In genomic region chr1:25875154-25875855, GRCh38 we compare ENCODE assay signal across 1 cellular context.
TF ChIP-seq lines count a peak whose summit lies in the region.

Gene PAQR7, minus strand, starts transcription at chr1:25875708. Its CDS starts 11,869 bp downstream, at chr1:25863839.

TF ChIP-seq in HepG2, 621 proteins besides CTCF, POLR2A, EP300 and RAD21 (continued from another document and continues in another):
- no peak for TF ChIP-seq DBP (CRISPR knock-in tag; IDR thresholded peaks at IDR 0.05; ENCODE audit: not compliant biosample characterization)
- TF ChIP-seq PBX2 (CRISPR knock-in tag; IDR thresholded peaks at IDR 0.05), result no peak
- peak; percentile 87; the same call in 1 of the 2 replicates for TF ChIP-seq CHCHD3 (CRISPR knock-in tag; IDR thresholded peaks at IDR 0.05)
- peak; percentile 96; the same call in 1 of the 2 replicates for TF ChIP-seq ZNF446 (CRISPR knock-in tag; IDR thresholded peaks at IDR 0.05)
- TF ChIP-seq E2F2 (CRISPR knock-in tag; IDR thresholded peaks at IDR 0.05; ENCODE audit: borderline replicate concordance), result no peak
- TF ChIP-seq RFX5 (IDR thresholded peaks at IDR 0.05; ENCODE audit: low read depth, low read length), result no peak
- no peak for TF ChIP-seq ZNF850 (CRISPR knock-in tag; conservative IDR thresholded peaks at IDR 0.05)
- TF ChIP-seq ZNF280D (CRISPR knock-in tag; IDR thresholded peaks at IDR 0.05), result no peak
- peak; percentile 75 for TF ChIP-seq MLX (CRISPR knock-in tag; IDR thresholded peaks at IDR 0.05)
- TF ChIP-seq ZNF484 (CRISPR knock-in tag; IDR thresholded peaks at IDR 0.05; ENCODE audit: borderline replicate concordance, low read depth), result no peak; the same call in 1 of the 2 replicates
- TF ChIP-seq MEIS2 (CRISPR knock-in tag; IDR thresholded peaks at IDR 0.05), result no peak
- peak; percentile 98 for TF ChIP-seq ZNF563 (CRISPR knock-in tag; IDR thresholded peaks at IDR 0.05)
- TF ChIP-seq ZBTB8A (CRISPR knock-in tag; IDR thresholded peaks at IDR 0.05; ENCODE audit: borderline replicate concordance, low read depth), result peak; percentile 74; the same call in 1 of the 2 replicates
- TF ChIP-seq SOX6 (IDR thresholded peaks at IDR 0.05), result no peak
- 0 out of 2 replicates have a peak, but pooled peaks have one; percentile 4 for TF ChIP-seq SOX6 (CRISPR knock-in tag; IDR thresholded peaks at IDR 0.05)
- 0 out of 2 replicates have a peak, but pooled peaks have one; percentile 76 for TF ChIP-seq IKZF5 (CRISPR knock-in tag; IDR thresholded peaks at IDR 0.05)
- TF ChIP-seq ZKSCAN5 (CRISPR knock-in tag; IDR thresholded peaks at IDR 0.05), result no peak
- TF ChIP-seq ZNF496 (CRISPR knock-in tag; IDR thresholded peaks at IDR 0.05; ENCODE audit: insufficient replicate concordance), result no peak
- no peak for TF ChIP-seq ZNF382 (CRISPR knock-in tag; IDR thresholded peaks at IDR 0.05; ENCODE audit: borderline replicate concordance)
- TF ChIP-seq ZNF317 (CRISPR knock-in tag; IDR thresholded peaks at IDR 0.05), result no peak; the same call in 1 of the 2 replicates
- no peak for TF ChIP-seq PITX1 (CRISPR knock-in tag; IDR thresholded peaks at IDR 0.05)
- TF ChIP-seq ZNF253 (CRISPR knock-in tag; IDR thresholded peaks at IDR 0.05; ENCODE audit: borderline replicate concordance), result peak; percentile 78; the same call in 1 of the 2 replicates
- TF ChIP-seq IRF2 (CRISPR knock-in tag; IDR thresholded peaks at IDR 0.05), result no peak
- no peak for TF ChIP-seq SMARCC2 (IDR thresholded peaks at IDR 0.05)
- peak; percentile 74 for TF ChIP-seq PRDM15 (CRISPR knock-in tag; IDR thresholded peaks at IDR 0.05)
- peak; percentile 64 for TF ChIP-seq ZMYM4 (CRISPR knock-in tag; IDR thresholded peaks at IDR 0.05)
- TF ChIP-seq RNF219 (CRISPR knock-in tag; IDR thresholded peaks at IDR 0.05), result no peak
- TF ChIP-seq KAT2B (IDR thresholded peaks at IDR 0.05; ENCODE audit: borderline replicate concordance, low read depth, low read length), result no peak
- TF ChIP-seq ZNF224 (CRISPR knock-in tag; IDR thresholded peaks at IDR 0.05), result peak; percentile 69
- TF ChIP-seq POLR2AphosphoS5 (IDR thresholded peaks at IDR 0.05; ENCODE audit: low read depth, low read length), result no peak; the same call in none of the 2 replicates
- peak; percentile 87 for TF ChIP-seq ZFY (CRISPR knock-in tag; IDR thresholded peaks at IDR 0.05)
- TF ChIP-seq RFX1 (IDR thresholded peaks at IDR 0.05), result no peak
- no peak for TF ChIP-seq ZC3H4 (CRISPR knock-in tag; IDR thresholded peaks at IDR 0.05; ENCODE audit: borderline replicate concordance)
- TF ChIP-seq MAFF (IDR thresholded peaks at IDR 0.05; ENCODE audit: low read depth, low read length), result no peak
- TF ChIP-seq ZNF335 (CRISPR knock-in tag; IDR thresholded peaks at IDR 0.05), result 0 out of 2 replicates have a peak, but pooled peaks have one; percentile 63
- no peak for TF ChIP-seq GLI4 (CRISPR knock-in tag; IDR thresholded peaks at IDR 0.05; ENCODE audit: borderline replicate concordance)
- TF ChIP-seq ZNF20 (CRISPR knock-in tag; IDR thresholded peaks at IDR 0.05), result no peak
- TF ChIP-seq PLRG1 (conservative IDR thresholded peaks at IDR 0.05), result no peak
- peak; percentile 87 for TF ChIP-seq ZNF430 (CRISPR knock-in tag; IDR thresholded peaks at IDR 0.05)
- TF ChIP-seq PAWR (CRISPR knock-in tag; IDR thresholded peaks at IDR 0.05; ENCODE audit: borderline replicate concordance), result no peak
- no peak for TF ChIP-seq KLF9 (CRISPR knock-in tag; IDR thresholded peaks at IDR 0.05; ENCODE audit: low read depth)
- TF ChIP-seq CBX1 (IDR thresholded peaks at IDR 0.05; ENCODE audit: low read depth), result no peak
- TF ChIP-seq EED (CRISPR knock-in tag; IDR thresholded peaks at IDR 0.05), result no peak
- TF ChIP-seq SAFB2 (CRISPR knock-in tag; IDR thresholded peaks at IDR 0.05; ENCODE audit: borderline replicate concordance, low read depth), result peak; percentile 90
- no peak for TF ChIP-seq PLSCR1 (CRISPR knock-in tag; IDR thresholded peaks at IDR 0.05; ENCODE audit: borderline replicate concordance)
- TF ChIP-seq CENPT (CRISPR knock-in tag; IDR thresholded peaks at IDR 0.05; ENCODE audit: low read depth), result peak; percentile 90; the same call in 1 of the 2 replicates
- 0 out of 2 replicates have a peak, but pooled peaks have one; percentile 1 for TF ChIP-seq CBX5 (CRISPR knock-in tag; IDR thresholded peaks at IDR 0.05; ENCODE audit: borderline replicate concordance)
- peak; percentile 43; the same call in 1 of the 2 replicates for TF ChIP-seq MTA1 (CRISPR knock-in tag; IDR thresholded peaks at IDR 0.05; ENCODE audit: borderline replicate concordance)
- peak; percentile 61; the same call in 1 of the 2 replicates for TF ChIP-seq ZNF205 (CRISPR knock-in tag; IDR thresholded peaks at IDR 0.05)
- no peak for TF ChIP-seq TERF1 (CRISPR knock-in tag; IDR thresholded peaks at IDR 0.05)
